Comparison of ENCODE assay signal across 8 cellular contexts in the genomic region with DNA sequence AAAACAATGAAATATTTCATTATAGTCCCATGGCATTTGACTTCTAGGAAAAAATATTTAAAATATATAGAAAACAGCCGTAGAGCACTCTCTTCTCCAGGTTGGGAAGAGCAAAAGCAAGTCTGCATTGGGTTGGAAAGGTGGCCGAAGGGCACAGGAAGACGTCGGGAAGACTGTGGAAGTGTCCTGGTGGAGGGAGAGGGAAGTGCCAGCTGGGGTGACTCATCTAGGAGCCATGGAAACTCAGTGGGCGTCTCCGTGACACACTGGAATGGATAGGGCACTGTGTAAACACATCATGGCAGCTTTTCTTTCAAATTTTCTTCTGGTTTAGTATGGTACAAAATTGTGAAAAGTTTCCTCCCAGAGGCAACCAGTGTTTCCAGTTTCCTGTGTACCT. TPM values are rescaled to one million over a fixed set of nuclear protein-coding genes. Genes with fewer than 3 reads are reported as not detected.
A peak's percentile ranks its signal among the peaks of the same experiment; 100 is the strongest.
DNase-seq lines count a peak whose midpoint lies in the region; ATAC-seq, FAIRE-seq and TF ChIP-seq lines count a peak whose summit lies in the region.

No MANE protein-coding gene starts in this region.

- H3K4me2 ChIP-seq in astrocyte (ENCODE audit: low read length), result peak overlapping the region; percentile 60

- no peak overlapping the region for H3K4me3 ChIP-seq in astrocyte (ENCODE audit: insufficient read depth, low read depth, low read length)
- no peak overlapping the region for H3K4me3 ChIP-seq in suprapubic skin

- no peak for DNase-seq in activated T-cell treated with anti-CD3 and anti-CD28 coated beads, Interleukin-2, amount 50 U/mL, for 24 hours
- DNase-seq in activated T-cell treated with anti-CD3 and anti-CD28 coated beads, Interleukin-2, amount 50 U/mL, for 1 hour, result no peak
- peak; percentile 66 for DNase-seq in astrocyte (ENCODE audit: low read depth)
- DNase-seq in iris pigment epithelial cell (ENCODE audit: low read depth), result peak; percentile 70
- peak in 1 of 2 donors; percentile 85 for DNase-seq in suprapubic skin (ENCODE audit: low spot score in 2 of 2)
- DNase-seq in activated naive CD4-positive, alpha-beta T cell treated with anti-CD3 and anti-CD28 coated beads, Interleukin-2, amount 10 ng/mL, durations not matched to agents 7 days and 5 days, result no peak
- no peak for DNase-seq in Kasumi-1 (lab: John Stamatoyannopoulos, UW)

- peaks cover 17% of the 10 kb centered on the region for H3K4me1 ChIP-seq in astrocyte (ENCODE audit: insufficient read depth, low read length)
- H3K4me1 ChIP-seq in suprapubic skin, result peaks cover 40% of the 10 kb centered on the region

- peak; percentile 37 for FAIRE-seq in astrocyte (lab: Jason Lieb, UNC)

- peaks cover 18% of the 10 kb centered on the region for H3K36me3 ChIP-seq in astrocyte (ENCODE audit: insufficient read depth, low read length)
- H3K36me3 ChIP-seq in suprapubic skin, result peaks cover 57% of the 10 kb centered on the region

- no peak overlapping the region for H2AFZ ChIP-seq in astrocyte (ENCODE audit: low read depth, low read length)

- H3K9me3 ChIP-seq in astrocyte (ENCODE audit: insufficient read depth, low read depth, low read length), result no peaks in the 10 kb centered on the region
- H3K9me3 ChIP-seq in suprapubic skin, result no peaks in the 10 kb centered on the region

- no peak for TF ChIP-seq EP300 in suprapubic skin (IDR thresholded peaks at IDR 0.05)

- peaks cover 86% of the 10 kb centered on the region for H3K36me3 Mint-ChIP-seq in activated T-cell treated with anti-CD3 and anti-CD28 coated beads, Interleukin-2, amount 50 U/mL, for 24 hours (ENCODE audit: low read depth)
- peaks cover 37% of the 10 kb centered on the region for H3K36me3 Mint-ChIP-seq in astrocyte (ENCODE audit: low read depth, unreplicated experiment)
- peaks cover 40% of the 10 kb centered on the region for H3K36me3 Mint-ChIP-seq in activated naive CD4-positive, alpha-beta T cell treated with anti-CD3 and anti-CD28 coated beads, Interleukin-2, amount 10 ng/mL, durations not matched to agents 7 days and 5 days

- no peak for ATAC-seq in GM21447 (IDR thresholded peaks at IDR 0.05; ENCODE audit: unreplicated experiment)

- H3K27me3 Mint-ChIP-seq in activated T-cell treated with anti-CD3 and anti-CD28 coated beads, Interleukin-2, amount 50 U/mL, for 24 hours, result no peaks in the 10 kb centered on the region
- H3K27me3 Mint-ChIP-seq in astrocyte (ENCODE audit: low read depth, unreplicated experiment), result no peaks in the 10 kb centered on the region
- no peaks in the 10 kb centered on the region for H3K27me3 Mint-ChIP-seq in activated naive CD4-positive, alpha-beta T cell treated with anti-CD3 and anti-CD28 coated beads, Interleukin-2, amount 10 ng/mL, durations not matched to agents 7 days and 5 days

- no peak overlapping the region for H3K9ac ChIP-seq in astrocyte (ENCODE audit: low read length)

- WGBS in suprapubic skin, result 20% methylated on average over 6 of the region's 6 CpGs

- H3K27ac ChIP-seq in astrocyte (ENCODE audit: low read depth, low read length) (peak overlapping the region; percentile 50), suprapubic skin (peak overlapping the region; percentile 31)

- peaks cover 64% of the 10 kb centered on the region for H4K20me1 ChIP-seq in astrocyte (ENCODE audit: insufficient read depth, low read length)

- CTCF ChIA-PET in activated naive CD4-positive, alpha-beta T cell treated with anti-CD3 and anti-CD28 coated beads, Interleukin-2, amount 10 ng/mL, durations not matched to agents 7 days and 5 days (lab: Charles Lee), result no interaction called here

- TF ChIP-seq CTCF in astrocyte (IDR thresholded peaks at IDR 0.05; ENCODE audit: insufficient read depth, low read depth, low read length) (peak; percentile 50), suprapubic skin (IDR thresholded peaks at IDR 0.05) (peak; percentile 86 to 87)

- peak overlapping the region; percentile 34 for H3K27ac Mint-ChIP-seq in activated T-cell treated with anti-CD3 and anti-CD28 coated beads, Interleukin-2, amount 50 U/mL, for 24 hours
- peak overlapping the region; percentile 38 for H3K27ac Mint-ChIP-seq in astrocyte (ENCODE audit: unreplicated experiment)
- no peak overlapping the region for H3K27ac Mint-ChIP-seq in activated naive CD4-positive, alpha-beta T cell treated with anti-CD3 and anti-CD28 coated beads, Interleukin-2, amount 10 ng/mL, durations not matched to agents 7 days and 5 days

- TF ChIP-seq POLR2A in suprapubic skin (IDR thresholded peaks at IDR 0.05), result no peak

- no peak overlapping the region for H3K4me3 Mint-ChIP-seq in activated T-cell treated with anti-CD3 and anti-CD28 coated beads, Interleukin-2, amount 50 U/mL, for 24 hours
- peak overlapping the region; percentile 23 for H3K4me3 Mint-ChIP-seq in astrocyte (ENCODE audit: unreplicated experiment)
- H3K4me3 Mint-ChIP-seq in activated naive CD4-positive, alpha-beta T cell treated with anti-CD3 and anti-CD28 coated beads, Interleukin-2, amount 10 ng/mL, durations not matched to agents 7 days and 5 days, result no peak overlapping the region

- H3K79me2 ChIP-seq in astrocyte (ENCODE audit: insufficient read depth, low read length), result peaks cover 40% of the 10 kb centered on the region

- H3K4me1 Mint-ChIP-seq in activated T-cell treated with anti-CD3 and anti-CD28 coated beads, Interleukin-2, amount 50 U/mL, for 24 hours (ENCODE audit: low read depth), result peaks cover 17% of the 10 kb centered on the region
- H3K4me1 Mint-ChIP-seq in astrocyte (ENCODE audit: low read depth, unreplicated experiment), result peaks cover 28% of the 10 kb centered on the region
- H3K4me1 Mint-ChIP-seq in activated naive CD4-positive, alpha-beta T cell treated with anti-CD3 and anti-CD28 coated beads, Interleukin-2, amount 10 ng/mL, durations not matched to agents 7 days and 5 days, result peaks cover 16% of the 10 kb centered on the region

- H3K27me3 ChIP-seq in astrocyte (ENCODE audit: insufficient read depth, low read length), result no peaks in the 10 kb centered on the region
- H3K27me3 ChIP-seq in suprapubic skin, result no peaks in the 10 kb centered on the region

- H3K9me3 Mint-ChIP-seq in activated T-cell treated with anti-CD3 and anti-CD28 coated beads, Interleukin-2, amount 50 U/mL, for 24 hours, result no peaks in the 10 kb centered on the region
- no peaks in the 10 kb centered on the region for H3K9me3 Mint-ChIP-seq in astrocyte (ENCODE audit: unreplicated experiment)
- H3K9me3 Mint-ChIP-seq in activated naive CD4-positive, alpha-beta T cell treated with anti-CD3 and anti-CD28 coated beads, Interleukin-2, amount 10 ng/mL, durations not matched to agents 7 days and 5 days, result no peaks in the 10 kb centered on the region

RNA-seq across cellular contexts. Expression of gene GTPBP1, which starts 12.7 kb away (rescaled TPM):
- total RNA-seq in astrocyte, result 49.8 and 59.8 TPM in 2 replicates
- total RNA-seq in suprapubic skin, result 100 to 1,000 TPM in 1 of 4 donors, 10 to 100 TPM in 3; 73.0 to 100 (median 76.8) TPM

RNA-seq across cellular contexts. Expression of gene JOSD1, which starts 17.7 kb away (rescaled TPM):
- 45.6 and 48.0 TPM in 2 replicates for total RNA-seq in astrocyte
- total RNA-seq in suprapubic skin, result 10 to 100 TPM; 51.4 to 87.4 (median 62.3) TPM

RNA-seq across cellular contexts. Expression of gene TOMM22, which starts 36.7 kb away (rescaled TPM):
- total RNA-seq in astrocyte (75.9 and 77.8 TPM in 2 replicates), suprapubic skin (10 to 100 TPM; 15.6 to 56.2 (median 36.7) TPM)

RNA-seq across cellular contexts. Expression of gene SUN2, which starts 37.4 kb away (rescaled TPM):
- 46.5 and 51.0 TPM in 2 replicates for total RNA-seq in astrocyte
- 100 to 1,000 TPM; 186 to 262 (median 232) TPM for total RNA-seq in suprapubic skin

Comparison
In these comparisons a context has a peak if more than half of its experiments do, and no peak if none do; other contexts are left out.
1. DNase-seq: peak in astrocyte (single experiment) and iris pigment epithelial cell (single experiment); none in activated T-cell treated with anti-CD3 and anti-CD28 coated beads, Interleukin-2, amount 50 U/mL, for 24 hours (single experiment), activated T-cell treated with anti-CD3 and anti-CD28 coated beads, Interleukin-2, amount 50 U/mL, for 1 hour (single experiment), activated naive CD4-positive, alpha-beta T cell treated with anti-CD3 and anti-CD28 coated beads, Interleukin-2, amount 10 ng/mL, durations not matched to agents 7 days and 5 days (single experiment) and Kasumi-1 (0 of 2).